ENCODE assay signal across 8 cellular contexts in the genomic region with DNA sequence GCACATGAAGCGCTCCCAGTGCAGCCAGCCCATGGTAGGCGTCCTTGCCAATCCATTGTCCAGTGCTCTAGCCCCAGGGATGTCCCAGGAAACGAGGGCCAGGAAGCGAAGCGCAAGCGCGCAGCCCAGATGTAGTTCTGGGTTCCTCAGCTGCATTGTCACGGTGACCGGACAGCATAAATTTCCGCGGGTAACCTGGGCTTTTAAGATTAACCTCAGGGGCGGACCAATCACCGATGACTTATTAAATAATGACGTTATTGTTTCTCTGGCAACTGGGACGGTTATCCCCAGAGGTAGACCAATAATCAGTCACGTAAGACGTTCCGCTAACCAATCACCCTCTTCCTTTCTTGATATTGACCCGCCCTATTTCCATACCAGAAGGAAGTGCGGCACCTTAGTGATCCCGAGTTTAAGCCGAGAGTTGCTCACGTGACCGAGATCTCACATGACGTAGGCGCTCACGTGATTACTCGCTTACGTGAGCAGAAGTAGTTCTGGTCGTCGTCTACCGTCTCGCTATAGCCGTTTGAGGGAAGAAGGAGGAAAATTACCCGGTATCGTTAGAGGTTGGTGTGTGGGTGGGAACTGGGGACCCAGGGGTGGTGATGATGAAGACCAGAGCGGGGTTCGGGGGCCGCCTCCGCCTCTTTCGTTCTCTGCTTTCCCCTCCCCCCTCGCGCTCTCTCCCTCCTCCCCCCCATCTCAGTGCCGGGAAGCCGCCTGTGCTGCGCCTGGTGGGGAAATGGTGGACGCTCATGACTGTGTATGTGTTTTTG. TPM values are rescaled to one million over a fixed set of nuclear protein-coding genes. Genes with fewer than 3 reads are reported as not detected.
DNase-seq lines count a peak whose midpoint lies in the region; ATAC-seq and TF ChIP-seq lines count a peak whose summit lies in the region.

A gene (minus strand): TSS at position 178 of the 782 bp plus-strand sequence. CDS start 22 bp downstream, at position 156.
A gene with protein sequence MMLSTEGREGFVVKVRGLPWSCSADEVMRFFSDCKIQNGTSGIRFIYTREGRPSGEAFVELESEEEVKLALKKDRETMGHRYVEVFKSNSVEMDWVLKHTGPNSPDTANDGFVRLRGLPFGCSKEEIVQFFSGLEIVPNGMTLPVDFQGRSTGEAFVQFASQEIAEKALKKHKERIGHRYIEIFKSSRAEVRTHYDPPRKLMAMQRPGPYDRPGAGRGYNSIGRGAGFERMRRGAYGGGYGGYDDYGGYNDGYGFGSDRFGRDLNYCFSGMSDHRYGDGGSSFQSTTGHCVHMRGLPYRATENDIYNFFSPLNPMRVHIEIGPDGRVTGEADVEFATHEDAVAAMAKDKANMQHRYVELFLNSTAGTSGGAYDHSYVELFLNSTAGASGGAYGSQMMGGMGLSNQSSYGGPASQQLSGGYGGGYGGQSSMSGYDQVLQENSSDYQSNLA (plus strand): TSS at position 475 of the 782 bp plus-strand sequence. CDS start 3,767 bp downstream, outside the sequence.

- no peaks in the 10 kb centered on the region for H3K27me3 Mint-ChIP-seq in T-helper 1 cell treated with Interleukin-12 subunit alpha and Interleukin-12 subunit beta and Interleukin-4 antibody, amounts not matched to agents 30 μg/mL and 1 μg/mL, for 36 hours (ENCODE audit: low read depth)

- H3K36me3 Mint-ChIP-seq in T-helper 1 cell treated with Interleukin-12 subunit alpha and Interleukin-12 subunit beta and Interleukin-4 antibody, amounts not matched to agents 30 μg/mL and 1 μg/mL, for 36 hours (ENCODE audit: low read depth): peaks cover 21% of the 10 kb centered on the region

- H3K9me3 ChIP-seq in upper lobe of right lung: no peaks in the 10 kb centered on the region

- H3K4me1 ChIP-seq in upper lobe of right lung: peaks cover 4% of the 10 kb centered on the region

- peaks cover 28% of the 10 kb centered on the region for H3K4me1 Mint-ChIP-seq in T-helper 1 cell treated with Interleukin-12 subunit alpha and Interleukin-12 subunit beta and Interleukin-4 antibody, amounts not matched to agents 30 μg/mL and 1 μg/mL, for 36 hours (ENCODE audit: low read depth)

- no peaks in the 10 kb centered on the region for H3K9me3 Mint-ChIP-seq in T-helper 1 cell treated with Interleukin-12 subunit alpha and Interleukin-12 subunit beta and Interleukin-4 antibody, amounts not matched to agents 30 μg/mL and 1 μg/mL, for 36 hours

- intact Hi-C loops in left cardiac atrium (cut with DNase I): no loop called here
- intact Hi-C loops in posterior vena cava (cut with DNase I): no loop called here
- intact Hi-C loops in upper lobe of right lung (cut with DNase I): no loop called here

- peaks cover 4% of the 10 kb centered on the region for H3K36me3 ChIP-seq in upper lobe of right lung

- in situ Hi-C loops in GM13976 (cut with MboI; ENCODE audit: low sequenced_read_pairs, unreplicated experiment): no loop called here

- no peak for TF ChIP-seq CTCF in GM13976 (IDR thresholded peaks at IDR 0.05; ENCODE audit: borderline replicate concordance, control extremely low read depth, extremely low read depth, insufficient read depth, missing control alignments)
- no peak for TF ChIP-seq CTCF in upper lobe of right lung (IDR thresholded peaks at IDR 0.05)

- DNase-seq in GM13976 (ENCODE audit: low spot score) (peak; percentile 84), NCI-H1694 (lab: John Stamatoyannopoulos, UW) (peak; percentile 98), amniotic stem cell (lab: John Stamatoyannopoulos, UW) (peak; percentile 82), left cardiac atrium (peak; percentile 91), posterior vena cava (ENCODE audit: low spot score) (peak; percentile 96), upper lobe of right lung (peak; percentile 88)

- H3K27ac Mint-ChIP-seq in T-helper 1 cell treated with Interleukin-12 subunit alpha and Interleukin-12 subunit beta and Interleukin-4 antibody, amounts not matched to agents 30 μg/mL and 1 μg/mL, for 36 hours: peak within 1 kb of the TSS; percentile 98

- H3K27ac ChIP-seq in upper lobe of right lung: peak within 1 kb of the TSS; percentile 92

- no peaks in the 10 kb centered on the region for H3K27me3 ChIP-seq in upper lobe of right lung

- H3K4me3 ChIP-seq in upper lobe of right lung: peak within 1 kb of the TSS; percentile 71

- ATAC-seq in HG02884 (IDR thresholded peaks at IDR 0.05; ENCODE audit: unreplicated experiment): peak; percentile 84
- ATAC-seq in left cardiac atrium: peak; percentile 99
- peak; percentile 98 for ATAC-seq in upper lobe of right lung

- H3K4me3 Mint-ChIP-seq in T-helper 1 cell treated with Interleukin-12 subunit alpha and Interleukin-12 subunit beta and Interleukin-4 antibody, amounts not matched to agents 30 μg/mL and 1 μg/mL, for 36 hours: peak within 1 kb of the TSS; percentile 99

RNA-seq across cellular contexts. Expression of the first gene that starts in this region (rescaled TPM):
- total RNA-seq in left cardiac atrium: 10 to 100 TPM; 17.8 to 23.8 TPM
- 10 to 100 TPM; 20.1 to 24.2 TPM for total RNA-seq in posterior vena cava
- total RNA-seq in upper lobe of right lung: 46.3 TPM

RNA-seq across cellular contexts. Expression of the second gene that starts in this region (rescaled TPM):
- 10 to 100 TPM; 52.7 to 70.6 TPM for total RNA-seq in left cardiac atrium
- 10 to 100 TPM; 50.9 to 54.4 TPM for total RNA-seq in posterior vena cava
- 67.1 TPM for total RNA-seq in upper lobe of right lung

Comparison
In these comparisons a context has a peak if more than half of its experiments do, and no peak if none do; other contexts are left out.
1. Peak in every context shown above with its lines: DNase-seq, ATAC-seq, H3K4me3 ChIP-seq and H3K27ac ChIP-seq.